ENCODE assay signal across 8 cellular contexts in the genomic region with DNA sequence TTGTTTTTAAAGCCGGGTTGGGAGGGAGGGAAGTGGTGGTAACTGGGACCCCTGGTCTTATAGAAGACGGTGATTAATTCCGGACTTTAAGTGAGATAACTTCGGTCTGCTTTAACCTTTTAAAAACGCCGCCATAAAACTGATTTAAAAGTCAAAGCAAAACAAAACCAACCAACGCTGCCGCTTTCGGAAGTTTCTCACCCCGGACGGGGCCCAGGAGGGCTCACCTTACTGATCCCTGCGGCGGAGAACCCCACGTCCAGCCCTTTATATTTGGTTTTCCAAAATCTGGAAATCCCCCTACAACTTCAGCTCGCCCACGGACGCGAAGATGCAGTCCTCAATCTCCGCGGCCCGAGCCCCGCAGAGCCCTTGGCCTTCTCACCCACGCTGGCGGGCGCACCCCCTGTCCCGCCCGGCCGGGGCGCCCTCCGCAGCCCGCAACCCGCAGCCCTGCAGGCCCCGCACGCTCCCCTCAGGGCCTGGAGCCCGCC. TPM values are rescaled to one million over a fixed set of nuclear protein-coding genes. Genes with fewer than 3 reads are reported as not detected.
DNase-seq lines count a peak whose midpoint lies in the region; ATAC-seq and TF ChIP-seq lines count a peak whose summit lies in the region.

No MANE protein-coding gene starts in this region.

- no peaks in the 10 kb centered on the region; the same call in 1 of the 2 replicates for H3K79me2 ChIP-seq in GM23248 (ENCODE audit: insufficient read depth)

- 0% methylated on average over 29 to 35 of the region's 35 CpGs for WGBS in GM23248 (ENCODE audit: low coverage in 1 of 2, low lambda C conversion rate in 2 of 2, missing lambda C conversion rate in 2 of 2), 2 experiments

- peaks cover 10% of the 10 kb centered on the region for H3K4me1 ChIP-seq in GM23248 (ENCODE audit: insufficient read depth)

- H3K9me3 ChIP-seq in GM23248 (ENCODE audit: low read depth): no peaks in the 10 kb centered on the region

- TF ChIP-seq CTCF in GM13977 (IDR thresholded peaks at IDR 0.05; ENCODE audit: extremely low read depth, insufficient read depth, missing control alignments): peak; percentile 25

- peaks cover 40% of the 10 kb centered on the region for H3K4me1 Mint-ChIP-seq in activated naive CD8-positive, alpha-beta T cell treated with anti-CD3 and anti-CD28 coated beads, Interleukin-2, amount 50 U/mL, for 24 hours

- ATAC-seq in activated naive CD8-positive, alpha-beta T cell treated with anti-CD3 and anti-CD28 coated beads, Interleukin-2, amount 50 U/mL, for 24 hours: peak; percentile 65

- peaks cover 1% of the 10 kb centered on the region for H3K27me3 Mint-ChIP-seq in activated naive CD8-positive, alpha-beta T cell treated with anti-CD3 and anti-CD28 coated beads, Interleukin-2, amount 50 U/mL, for 24 hours

- no peaks in the 10 kb centered on the region for H3K27me3 ChIP-seq in GM23248 (replicated peaks; ENCODE audit: insufficient read depth)

- no peaks in the 10 kb centered on the region for H4K20me1 ChIP-seq in GM23248 (ENCODE audit: insufficient read depth)

- no peak for TF ChIP-seq POLR2A in erythroblast (IDR thresholded peaks at IDR 0.05; ENCODE audit: low read length)

- peak overlapping the region; percentile 91 for H3K4me3 ChIP-seq in GM23248

- in situ Hi-C loops in GM13977 (cut with MboI; ENCODE audit: low pct_unique_long_range_greater_than_20kb, low sequenced_read_pairs, unreplicated experiment): loop anchor here (25.0 kb wide), 1 partner anchor 387 kb away; no protein-coding TSS in a partner anchor
- in situ Hi-C loops in GM23248 (cut with MboI): no loop called here

- no peaks in the 10 kb centered on the region for H3K36me3 Mint-ChIP-seq in activated naive CD8-positive, alpha-beta T cell treated with anti-CD3 and anti-CD28 coated beads, Interleukin-2, amount 50 U/mL, for 24 hours (ENCODE audit: low read depth)

- H3K27ac Mint-ChIP-seq in activated naive CD8-positive, alpha-beta T cell treated with anti-CD3 and anti-CD28 coated beads, Interleukin-2, amount 50 U/mL, for 24 hours: peak overlapping the region; percentile 36

- H3K9ac ChIP-seq in GM23248: peak overlapping the region; percentile 83

- no peaks in the 10 kb centered on the region for H3K9me2 ChIP-seq in GM23248 (ENCODE audit: insufficient read depth)

- H3K27ac ChIP-seq in GM23248: peak overlapping the region; percentile 28; the same call in 1 of the 2 replicates

- H3K9me3 Mint-ChIP-seq in activated naive CD8-positive, alpha-beta T cell treated with anti-CD3 and anti-CD28 coated beads, Interleukin-2, amount 50 U/mL, for 24 hours: peaks cover 4% of the 10 kb centered on the region

- DNase-seq in GM13977 (ENCODE audit: low spot score) (peak; percentile 70), GM23248 (no peak), LHCN-M2 (ENCODE audit: low read depth) (peak; percentile 36), iPS-NIHi7 (ENCODE audit: extremely low spot score) (peak; percentile 10), C1 segment of cervical spinal cord (lab: John Stamatoyannopoulos, UW) (no peak), erythroblast (lab: John Stamatoyannopoulos, UW) (no peak)
- peak; percentile 60 for DNase-seq in activated naive CD8-positive, alpha-beta T cell treated with anti-CD3 and anti-CD28 coated beads, Interleukin-2, amount 50 U/mL, for 24 hours
- DNase-seq in stimulated activated CD4-positive, alpha-beta T cell treated with anti-CD3 and anti-CD28 coated beads, Interleukin-15, amount 100 ng/mL, for 48 hours (ENCODE audit: low read depth in 2 of 2): peak; percentile 17 to 24

- no peaks in the 10 kb centered on the region; the same call in 1 of the 2 replicates for H3F3A ChIP-seq in GM23248 (ENCODE audit: insufficient read depth)

- peak overlapping the region; percentile 71 for H3K4me2 ChIP-seq in GM23248 (ENCODE audit: unreplicated experiment)

- H3K4me3 Mint-ChIP-seq in activated naive CD8-positive, alpha-beta T cell treated with anti-CD3 and anti-CD28 coated beads, Interleukin-2, amount 50 U/mL, for 24 hours: peak overlapping the region; percentile 82

- H3K36me3 ChIP-seq in GM23248 (ENCODE audit: low read depth): no peaks in the 10 kb centered on the region

- peak overlapping the region; percentile 94 for H2AFZ ChIP-seq in GM23248

RNA-seq across cellular contexts. Expression of gene USP28, which starts 0.4 kb away (rescaled TPM):
- total RNA-seq in GM23248 (2014; rRNA removed; shearing (Covaris generic)): 20.6 and 25.1 TPM in 2 replicates
- 14.5 and 17.1 TPM in 2 replicates for polyA plus RNA-seq in GM23248 (2016; fragmentation: Nextera tagmentation; extraction: Ambion mirVana)
- total RNA-seq in LHCN-M2 (2014; rRNA removed): 27.0 and 29.2 TPM in 2 replicates
- 9.0 TPM for polyA plus RNA-seq in LHCN-M2 (2012)

RNA-seq across cellular contexts. Expression of gene HTR3B, which starts 29.6 kb away (rescaled TPM):
- total RNA-seq in GM23248 (2014; rRNA removed; shearing (Covaris generic)): not detected in 2 replicates
- not detected in 2 replicates for polyA plus RNA-seq in GM23248 (2016; fragmentation: Nextera tagmentation; extraction: Ambion mirVana)
- not detected in 2 replicates for total RNA-seq in LHCN-M2 (2014; rRNA removed)
- polyA plus RNA-seq in LHCN-M2 (2012): not detected

Comparison
In these comparisons a context has a peak if more than half of its experiments do, and no peak if none do; other contexts are left out.
1. DNase-seq: peak in GM13977 (single experiment), LHCN-M2 (single experiment), activated naive CD8-positive, alpha-beta T cell treated with anti-CD3 and anti-CD28 coated beads, Interleukin-2, amount 50 U/mL, for 24 hours (single experiment), iPS-NIHi7 (single experiment) and stimulated activated CD4-positive, alpha-beta T cell treated with anti-CD3 and anti-CD28 coated beads, Interleukin-15, amount 100 ng/mL, for 48 hours (2 of 2); none in GM23248 (single experiment), C1 segment of cervical spinal cord (0 of 14) and erythroblast (0 of 2).